Comparison of ENCODE assay signal across 1 cellular context in genomic region chr4:52659722-52660261, GRCh38.
TF ChIP-seq lines count a peak whose summit lies in the region.

No MANE protein-coding gene starts in this region.

TF ChIP-seq in HepG2, 621 proteins besides CTCF, POLR2A, EP300 and RAD21 (continued from another document and continues in another):
- TF ChIP-seq HMGXB3 (CRISPR knock-in tag; IDR thresholded peaks at IDR 0.05; ENCODE audit: borderline replicate concordance) (no peak), ZNF407 (CRISPR knock-in tag; IDR thresholded peaks at IDR 0.05; ENCODE audit: not compliant biosample characterization) (no peak), ZNF280D (CRISPR knock-in tag; IDR thresholded peaks at IDR 0.05) (no peak), HNF4A (CRISPR knock-in tag; IDR thresholded peaks at IDR 0.05) (no peak; the same call in 1 of the 2 replicates), ZNF773 (CRISPR knock-in tag; IDR thresholded peaks at IDR 0.05; ENCODE audit: borderline replicate concordance) (0 out of 2 replicates have a peak, but pooled peaks have one; percentile 2), CREB3 (CRISPR knock-in tag; IDR thresholded peaks at IDR 0.05) (no peak), ZNF180 (CRISPR knock-in tag; IDR thresholded peaks at IDR 0.05; ENCODE audit: borderline replicate concordance, low read depth) (no peak), GRHL1 (CRISPR knock-in tag; conservative IDR thresholded peaks at IDR 0.05) (no peak), CCDC6 (CRISPR knock-in tag; IDR thresholded peaks at IDR 0.05) (no peak), TARDBP (CRISPR knock-in tag; IDR thresholded peaks at IDR 0.05) (no peak), KDM5B (CRISPR knock-in tag; IDR thresholded peaks at IDR 0.05; ENCODE audit: borderline replicate concordance) (peak; percentile 56; the same call in 1 of the 2 replicates), CEBPB (IDR thresholded peaks at IDR 0.05; ENCODE audit: borderline replicate concordance, low read depth, low read length) (no peak), FOXJ3 (CRISPR knock-in tag; IDR thresholded peaks at IDR 0.05; ENCODE audit: borderline replicate concordance) (no peak), HNRNPK (IDR thresholded peaks at IDR 0.05; ENCODE audit: low read depth, low read length, poor library complexity, severe bottlenecking) (no peak), NFYC (CRISPR knock-in tag; IDR thresholded peaks at IDR 0.05) (no peak), ZNF17 (CRISPR knock-in tag; IDR thresholded peaks at IDR 0.05) (no peak), SMAD1 (CRISPR knock-in tag; IDR thresholded peaks at IDR 0.05; ENCODE audit: borderline replicate concordance, low read depth) (no peak), ZGPAT (CRISPR knock-in tag; IDR thresholded peaks at IDR 0.05) (no peak), ZNF672 (CRISPR knock-in tag; IDR thresholded peaks at IDR 0.05) (no peak), FOXA1 (IDR thresholded peaks at IDR 0.05) (no peak), FOXA1 (CRISPR knock-in tag; IDR thresholded peaks at IDR 0.05) (no peak), CBX5 (CRISPR knock-in tag; IDR thresholded peaks at IDR 0.05; ENCODE audit: borderline replicate concordance) (peak; percentile 28; the same call in 1 of the 2 replicates), NFAT5 (CRISPR knock-in tag; IDR thresholded peaks at IDR 0.05) (no peak), RCOR2 (CRISPR knock-in tag; IDR thresholded peaks at IDR 0.05) (no peak), MEIS1 (CRISPR knock-in tag; IDR thresholded peaks at IDR 0.05; ENCODE audit: borderline replicate concordance) (peak; percentile 12; the same call in 1 of the 2 replicates), MYC (CRISPR knock-in tag; IDR thresholded peaks at IDR 0.05; ENCODE audit: borderline replicate concordance) (0 out of 2 replicates have a peak, but pooled peaks have one; percentile 11), MTF2 (CRISPR knock-in tag; IDR thresholded peaks at IDR 0.05; ENCODE audit: borderline replicate concordance) (peak; percentile 41; the same call in 1 of the 2 replicates), SUZ12 (IDR thresholded peaks at IDR 0.05; ENCODE audit: low read depth, low read length) (no peak), ZNF737 (CRISPR knock-in tag; IDR thresholded peaks at IDR 0.05; ENCODE audit: borderline replicate concordance) (no peak)
